8 cellular contexts compared by ENCODE assay signal in the genomic region with DNA sequence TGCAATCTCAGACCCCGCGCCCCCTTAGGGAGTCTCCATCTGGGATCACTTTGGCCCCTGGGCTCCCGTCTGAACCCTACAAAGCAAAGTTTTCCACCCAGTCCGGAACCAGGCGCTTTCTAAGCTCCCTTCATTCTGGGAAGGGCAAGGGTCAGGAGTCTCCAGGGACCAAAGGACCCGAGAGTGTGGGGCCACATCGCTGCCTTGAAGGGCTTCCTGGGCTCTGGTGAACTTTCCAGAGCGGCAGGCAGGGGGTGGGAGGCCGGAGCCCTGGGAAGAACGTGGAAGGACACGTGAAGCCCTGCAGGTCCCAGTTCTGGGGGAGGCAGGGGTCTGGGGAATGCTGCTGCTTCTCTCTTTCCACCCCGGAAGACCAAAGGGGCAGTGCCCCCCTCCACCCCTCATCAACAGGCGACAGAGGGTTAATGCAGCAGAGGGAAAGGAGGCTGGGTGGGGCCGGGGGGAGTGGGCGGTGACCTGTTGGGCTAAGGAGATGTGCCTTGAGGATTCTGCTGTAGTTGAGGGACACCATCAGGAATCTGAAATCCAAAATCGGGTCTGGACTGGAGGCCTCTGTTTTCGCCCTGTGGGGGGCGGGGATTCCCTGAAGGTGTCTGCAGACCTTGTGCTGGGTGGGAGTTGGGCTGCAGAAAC. TPM values are rescaled to one million over a fixed set of nuclear protein-coding genes. Genes with fewer than 3 reads are reported as not detected.
DNase-seq lines count a peak whose midpoint lies in the region; ATAC-seq, FAIRE-seq and TF ChIP-seq lines count a peak whose summit lies in the region.

No MANE protein-coding gene starts in this region.

- H3K4me3 Mint-ChIP-seq in activated naive CD4-positive, alpha-beta T cell treated with anti-CD3 and anti-CD28 coated beads, Interleukin-2, amount 50 U/mL, for 24 hours, result peak overlapping the region; percentile 86
- H3K4me3 Mint-ChIP-seq in brain, result peak overlapping the region; percentile 79 to 89 (median 84)

- H3K79me2 ChIP-seq in HepG2 (ENCODE audit: insufficient read depth, low read length), result peaks cover 15% of the 10 kb centered on the region

- H3K27ac Mint-ChIP-seq in activated naive CD4-positive, alpha-beta T cell treated with anti-CD3 and anti-CD28 coated beads, Interleukin-2, amount 50 U/mL, for 24 hours, result peak overlapping the region; percentile 4
- peak overlapping the region; percentile 16 to 87 (median 50) for H3K27ac Mint-ChIP-seq in brain

- no peak for FAIRE-seq in HepG2 (lab: Jason Lieb, UNC)

- TF ChIP-seq POLR2A in HepG2 (IDR thresholded peaks at IDR 0.05; ENCODE audit: insufficient read depth in 1 of 2, low read depth in 2 of 2, low read length in 2 of 2), result no peak
- no peak for TF ChIP-seq POLR2A in thyroid gland (IDR thresholded peaks at IDR 0.05)

- H3K9me3 Mint-ChIP-seq in activated naive CD4-positive, alpha-beta T cell treated with anti-CD3 and anti-CD28 coated beads, Interleukin-2, amount 50 U/mL, for 24 hours, result no peaks in the 10 kb centered on the region
- H3K9me3 Mint-ChIP-seq in brain, result peaks cover 0 to 4% (median 0%) of the 10 kb centered on the region in 5 experiments

- H3K4me1 ChIP-seq in HepG2 (ENCODE audit: insufficient read depth, low read length) (peaks cover 77% of the 10 kb centered on the region), thyroid gland (peaks cover 15 to 18% of the 10 kb centered on the region in 2 donors)

- no peak overlapping the region for H2AFZ ChIP-seq in HepG2 (ENCODE audit: low read length)

- peak overlapping the region; percentile 100 for H3K4me2 ChIP-seq in HepG2 (ENCODE audit: low read depth, low read length)

- CTCF ChIA-PET in HepG2 (lab: Yijun Ruan, JAX; ENCODE audit: low intra/inter-chr PET ratio, low total read pairs), result interaction anchor here (1.1 kb wide), 1 partner anchor 19 kb away, joined by 4 read pairs; no protein-coding TSS in a partner anchor

- H3K36me3 ChIP-seq in HepG2 (replicated peaks in 1 of 2; ENCODE audit: control insufficient read depth in 1 of 2, insufficient read depth in 2 of 2, low read length in 2 of 2) (peaks cover 0 to under 1% of the 10 kb centered on the region in 2 experiments; a peak in 1 of 5 replicates), thyroid gland (no peaks in the 10 kb centered on the region)

- POLR2A ChIA-PET in HepG2 (lab: Yijun Ruan, JAX), result interaction anchor here (1.0 to 2.2 kb wide), 3 partner anchors 10 to 20 kb away, joined by 3 to 12 read pairs (median 4); no protein-coding TSS in a partner anchor

- no peak for TF ChIP-seq RAD21 in HepG2 (CRISPR knock-in tag; IDR thresholded peaks at IDR 0.05)

- peaks cover 15% of the 10 kb centered on the region for H3K4me1 Mint-ChIP-seq in activated naive CD4-positive, alpha-beta T cell treated with anti-CD3 and anti-CD28 coated beads, Interleukin-2, amount 50 U/mL, for 24 hours
- peaks cover 67% of the 10 kb centered on the region for H3K4me1 Mint-ChIP-seq in brain

- in situ Hi-C loops in HepG2 (cut with HindIII; ENCODE audit: extremely low pct_ligation_motif_present, low pct_unique_long_range_greater_than_20kb), result no loop called here

- DNase-seq in activated naive CD4-positive, alpha-beta T cell treated with anti-CD3 and anti-CD28 coated beads, Interleukin-2, amount 50 U/mL, for 16 hours, result no peak
- no peak for DNase-seq in HepG2 (ENCODE audit: low spot score)
- DNase-seq in thyroid gland, result peak; percentile 39 to 44
- no peak for DNase-seq in stimulated activated CD4-positive, alpha-beta T cell treated with anti-CD3 and anti-CD28 coated beads, Interleukin-2, amount 100 ng/mL, for 24 hours

- no peaks in the 10 kb centered on the region for H3K9me3 ChIP-seq in HepG2 (ENCODE audit: low read length)
- H3K9me3 ChIP-seq in thyroid gland, result no peaks in the 10 kb centered on the region

- no peak for TF ChIP-seq EP300 in HepG2 (IDR thresholded peaks at IDR 0.05; ENCODE audit: low read depth in 2 of 2, low read length in 2 of 2)
- no peak for TF ChIP-seq EP300 in HepG2 (CRISPR knock-in tag; IDR thresholded peaks at IDR 0.05; ENCODE audit: borderline replicate concordance)

- H3K27me3 Mint-ChIP-seq in activated naive CD4-positive, alpha-beta T cell treated with anti-CD3 and anti-CD28 coated beads, Interleukin-2, amount 50 U/mL, for 24 hours, result no peaks in the 10 kb centered on the region
- peaks cover 2% of the 10 kb centered on the region for H3K27me3 Mint-ChIP-seq in brain

- H3K9ac ChIP-seq in HepG2 (ENCODE audit: insufficient read depth, low read depth, low read length), result peak overlapping the region; percentile 75

- H3K27ac ChIP-seq in HepG2 (ENCODE audit: extremely low read length, insufficient read depth, low read length) (peak overlapping the region; percentile 76), thyroid gland (peak overlapping the region in 2 of 3 donors; percentile 47 to 74)

- no peaks in the 10 kb centered on the region for H3K36me3 Mint-ChIP-seq in activated naive CD4-positive, alpha-beta T cell treated with anti-CD3 and anti-CD28 coated beads, Interleukin-2, amount 50 U/mL, for 24 hours
- H3K36me3 Mint-ChIP-seq in brain, result no peaks in the 10 kb centered on the region

- WGBS in HepG2 (ENCODE audit: low lambda C conversion rate), result 4% methylated on average over 16 of the region's 18 CpGs
- WGBS in thyroid gland, 2 donors, result 10% methylated on average over 15 to 16 of the region's 18 CpGs

- peak; percentile 18 for ATAC-seq in HepG2
- no peak for ATAC-seq in HG03097 (IDR thresholded peaks at IDR 0.05; ENCODE audit: low FRiP score, unreplicated experiment)
- no peak for ATAC-seq in GM18517 (IDR thresholded peaks at IDR 0.05; ENCODE audit: unreplicated experiment)

- no peaks in the 10 kb centered on the region for H4K20me1 ChIP-seq in HepG2 (ENCODE audit: insufficient read depth, low read length)

- peak overlapping the region; percentile 69 to 83 (median 71) for H3K4me3 ChIP-seq in HepG2 (replicated peaks in 1 of 3; ENCODE audit: insufficient read depth in 1 of 3, low read depth in 2 of 3, low read length in 3 of 3)
- peak overlapping the region; percentile 16 to 86 (median 62) for H3K4me3 ChIP-seq in thyroid gland (replicated peaks in 1 of 3)

- intact Hi-C loops in HepG2 (cut with micrococcal nuclease; ENCODE audit: unreplicated experiment) (no loop called here), thyroid gland (cut with DNase I) (no loop called here)

- TF ChIP-seq CTCF in brain (conservative IDR thresholded peaks at IDR 0.05) (no peak), HepG2 (CRISPR knock-in tag; IDR thresholded peaks at IDR 0.05) (no peak), thyroid gland (IDR thresholded peaks at IDR 0.05) (peak in 2 of 6 experiments; percentile 9)

- no peaks in the 10 kb centered on the region; a peak in 1 of 5 replicates for H3K27me3 ChIP-seq in HepG2 (ENCODE audit: control insufficient read depth in 1 of 2, insufficient read depth in 2 of 2, low read length in 2 of 2)
- H3K27me3 ChIP-seq in thyroid gland, result no peaks in the 10 kb centered on the region

- no TSS peak for BruUV-seq in HepG2 (replicated peaks; lab: Mats Ljungman, UMichigan)

RNA-seq across cellular contexts. Expression of gene CDK18, which starts 0.7 kb away (rescaled TPM):
- polyA plus RNA-seq in brain (ENCODE audit: insufficient read depth, low read depth, low replicate concordance), result 73.1 TPM
- total RNA-seq in HepG2 (2016; rRNA removed; fragmentation: Illumina TruSeq; extraction: Trizol), result 3.2 and 6.4 TPM in 2 replicates
- 10.6 and 10.7 TPM in 2 replicates for total RNA-seq in HepG2 (2016; cell fraction: cytosol; rRNA removed; fragmentation: Illumina TruSeq; extraction: Trizol; ENCODE audit: low read depth)
- total RNA-seq in HepG2 (2016; cell fraction: insoluble cytoplasmic fraction; rRNA removed; fragmentation: Illumina TruSeq; extraction: Trizol), result 3.6 and 7.0 TPM in 2 replicates
- 8.3 and 10.4 TPM in 2 replicates for total RNA-seq in HepG2 (2016; cell fraction: membrane; rRNA removed; fragmentation: Illumina TruSeq; extraction: Trizol)
- total RNA-seq in HepG2 (2016; cell fraction: nucleus; rRNA removed; fragmentation: Illumina TruSeq; extraction: Trizol), result 8.2 and 10.1 TPM in 2 replicates
- polyA plus RNA-seq in HepG2 (2011; rRNA removed), result 38.8 and 45.3 TPM in 2 replicates
- polyA plus RNA-seq in HepG2 (2011; cell fraction: cytosol; rRNA removed), result 13.0 and 14.8 TPM in 2 replicates
- polyA plus RNA-seq in HepG2 (2011; cell fraction: nucleus; rRNA removed), result 224 and 255 TPM in 2 replicates
- polyA plus RNA-seq in HepG2 (2012), result 53.5 and 54.3 TPM in 2 replicates
- polyA plus RNA-seq in HepG2 (2016; cell fraction: cytosol; fragmentation: Illumina TruSeq; extraction: Trizol; ENCODE audit: low read depth), result 5.2 and 5.9 TPM in 2 replicates
- 6.0 and 9.4 TPM in 2 replicates for polyA plus RNA-seq in HepG2 (2016; cell fraction: insoluble cytoplasmic fraction; fragmentation: Illumina TruSeq; extraction: Trizol; ENCODE audit: low read depth)
- polyA plus RNA-seq in HepG2 (2016; cell fraction: membrane; fragmentation: Illumina TruSeq; extraction: Trizol; ENCODE audit: low read depth), result 11.2 and 12.4 TPM in 2 replicates
- 33.1 and 35.8 TPM in 2 replicates for polyA plus RNA-seq in HepG2 (2016; cell fraction: nucleus; fragmentation: Illumina TruSeq; extraction: Trizol; ENCODE audit: insufficient read depth, low read depth)
- 11.0 and 29.7 TPM in 2 replicates for polyA minus RNA-seq in HepG2 (2011; rRNA and poly(A)+ RNA removed; ENCODE audit: low replicate concordance)
- 14.7 and 23.4 TPM in 2 replicates for polyA minus RNA-seq in HepG2 (2011; cell fraction: cytosol; rRNA and poly(A)+ RNA removed)
- 47.0 and 52.3 TPM in 2 replicates for polyA minus RNA-seq in HepG2 (2011; cell fraction: nucleus; rRNA and poly(A)+ RNA removed)
- 10 to 100 TPM; 13.6 to 22.4 (median 16.9) TPM for total RNA-seq in thyroid gland

RNA-seq across cellular contexts. Expression of gene BLACAT1, which starts 49.4 kb away (rescaled TPM):
- 0.10 TPM for polyA plus RNA-seq in brain (ENCODE audit: insufficient read depth, low read depth, low replicate concordance)
- total RNA-seq in HepG2 (2016; rRNA removed; fragmentation: Illumina TruSeq; extraction: Trizol), result 0.42 and 1.2 TPM in 2 replicates
- 0.18 TPM in 1 of 2 replicates, not detected in the other for total RNA-seq in HepG2 (2016; cell fraction: cytosol; rRNA removed; fragmentation: Illumina TruSeq; extraction: Trizol; ENCODE audit: low read depth)
- 0.28 and 1.4 TPM in 2 replicates for total RNA-seq in HepG2 (2016; cell fraction: insoluble cytoplasmic fraction; rRNA removed; fragmentation: Illumina TruSeq; extraction: Trizol)
- total RNA-seq in HepG2 (2016; cell fraction: membrane; rRNA removed; fragmentation: Illumina TruSeq; extraction: Trizol), result 0.10 and 0.28 TPM in 2 replicates
- total RNA-seq in HepG2 (2016; cell fraction: nucleus; rRNA removed; fragmentation: Illumina TruSeq; extraction: Trizol), result 2.8 and 3.4 TPM in 2 replicates
- 2.7 and 2.8 TPM in 2 replicates for polyA plus RNA-seq in HepG2 (2011; rRNA removed)
- polyA plus RNA-seq in HepG2 (2011; cell fraction: cytosol; rRNA removed), result 1.2 and 1.4 TPM in 2 replicates
- polyA plus RNA-seq in HepG2 (2011; cell fraction: nucleus; rRNA removed), result 6.9 and 7.0 TPM in 2 replicates
- polyA plus RNA-seq in HepG2 (2012), result 0.36 and 0.88 TPM in 2 replicates
- polyA plus RNA-seq in HepG2 (2016; cell fraction: cytosol; fragmentation: Illumina TruSeq; extraction: Trizol; ENCODE audit: low read depth), result 0.07 and 0.09 TPM in 2 replicates
- polyA plus RNA-seq in HepG2 (2016; cell fraction: insoluble cytoplasmic fraction; fragmentation: Illumina TruSeq; extraction: Trizol; ENCODE audit: low read depth), result 0.48 and 0.52 TPM in 2 replicates
- polyA plus RNA-seq in HepG2 (2016; cell fraction: membrane; fragmentation: Illumina TruSeq; extraction: Trizol; ENCODE audit: low read depth), result 0.12 and 0.19 TPM in 2 replicates
- polyA plus RNA-seq in HepG2 (2016; cell fraction: nucleus; fragmentation: Illumina TruSeq; extraction: Trizol; ENCODE audit: insufficient read depth, low read depth), result 2.2 and 2.7 TPM in 2 replicates
- 0.37 and 5.7 TPM in 2 replicates for polyA minus RNA-seq in HepG2 (2011; rRNA and poly(A)+ RNA removed; ENCODE audit: low replicate concordance)
- polyA minus RNA-seq in HepG2 (2011; cell fraction: cytosol; rRNA and poly(A)+ RNA removed), result 0.79 and 0.97 TPM in 2 replicates
- 9.9 and 10.4 TPM in 2 replicates for polyA minus RNA-seq in HepG2 (2011; cell fraction: nucleus; rRNA and poly(A)+ RNA removed)
- 1 to 10 TPM; 2.3 to 4.2 (median 3.2) TPM for total RNA-seq in thyroid gland

Comparison
In these comparisons a context has a peak if more than half of its experiments do, and no peak if none do; other contexts are left out.
1. DNase-seq: peak in thyroid gland (2 of 2); none in activated naive CD4-positive, alpha-beta T cell treated with anti-CD3 and anti-CD28 coated beads, Interleukin-2, amount 50 U/mL, for 16 hours (single experiment), HepG2 (single experiment) and stimulated activated CD4-positive, alpha-beta T cell treated with anti-CD3 and anti-CD28 coated beads, Interleukin-2, amount 100 ng/mL, for 24 hours (0 of 2).